Comparison of ENCODE assay signal across 28 cellular contexts in genomic region chr11:134530826-134531225, GRCh38.
DNase-seq lines count a peak whose midpoint lies in the region; ATAC-seq and TF ChIP-seq lines count a peak whose summit lies in the region.
"Had no signal": no experiment of that assay in that cellular context is flagged by ENCODE, and none has a peak within 500 bp of the region (broad histone marks: within the 10 kb centered on the region; RNA-seq: fewer than 3 reads in every experiment).

No MANE protein-coding gene starts in this region.

- H3K4me3 Mint-ChIP-seq in activated T-cell treated with anti-CD3 and anti-CD28 coated beads, Interleukin-2, amount 50 U/mL, for 4 hours, result no peak overlapping the region
- no peak overlapping the region for H3K4me3 Mint-ChIP-seq in activated T-cell treated with anti-CD3 and anti-CD28 coated beads, Interleukin-2, amount 50 U/mL, for 72 hours
- H3K4me3 Mint-ChIP-seq in chondrocyte (ENCODE audit: unreplicated experiment), result no peak overlapping the region
- H3K4me3 Mint-ChIP-seq in nephron progenitor cell, result no peak overlapping the region
- H3K4me3 Mint-ChIP-seq: CD4-positive, alpha-beta memory T cell; naive B cell; T-helper 1 cell treated with Interleukin-12 subunit alpha and Interleukin-12 subunit beta and Interleukin-4 antibody, amounts not matched to agents 30 μg/mL and 1 μg/mL, for 36 hours had no signal

- no peak for ATAC-seq in activated T-cell treated with anti-CD3 and anti-CD28 coated beads, Interleukin-2, amount 50 U/mL, for 4 hours
- ATAC-seq in activated T-cell treated with anti-CD3 and anti-CD28 coated beads, Interleukin-2, amount 50 U/mL, for 72 hours (replicated peaks in 1 of 2), result no peak
- ATAC-seq in GM21515 (IDR thresholded peaks at IDR 0.05; ENCODE audit: unreplicated experiment), result no peak
- ATAC-seq: A549 had no signal

- H3K27ac ChIP-seq in suprapubic skin, result no peak overlapping the region
- H3K27ac ChIP-seq: A549, KMS-11, RWPE1, SK-N-MC had no signal

- 75% methylated on average over 9 of the region's 11 CpGs for WGBS in suprapubic skin

- H3K9me3 ChIP-seq in suprapubic skin, result no peaks in the 10 kb centered on the region
- H3K9me3 ChIP-seq: A549 had no signal

- H3K4me3 ChIP-seq in suprapubic skin, result no peak overlapping the region
- H3K4me3 ChIP-seq: A549, SK-N-MC had no signal

- no peak for TF ChIP-seq POLR2A in suprapubic skin (IDR thresholded peaks at IDR 0.05)

- no peaks in the 10 kb centered on the region for H3K4me1 ChIP-seq in suprapubic skin
- H3K4me1 ChIP-seq: A549 had no signal

- TF ChIP-seq CTCF in chondrocyte (IDR thresholded peaks at IDR 0.05) (no peak), nephron progenitor cell (IDR thresholded peaks at IDR 0.05) (no peak), suprapubic skin (IDR thresholded peaks at IDR 0.05) (no peak)

- H3K36me3 Mint-ChIP-seq in activated T-cell treated with anti-CD3 and anti-CD28 coated beads, Interleukin-2, amount 50 U/mL, for 4 hours (ENCODE audit: insufficient read depth), result no peaks in the 10 kb centered on the region
- H3K36me3 Mint-ChIP-seq in activated T-cell treated with anti-CD3 and anti-CD28 coated beads, Interleukin-2, amount 50 U/mL, for 72 hours (ENCODE audit: insufficient read depth in 2 of 2), result no peaks in the 10 kb centered on the region
- no peaks in the 10 kb centered on the region for H3K36me3 Mint-ChIP-seq in chondrocyte (ENCODE audit: low read depth)
- no peaks in the 10 kb centered on the region for H3K36me3 Mint-ChIP-seq in nephron progenitor cell (ENCODE audit: low read depth)
- H3K36me3 Mint-ChIP-seq: CD4-positive, alpha-beta memory T cell; naive B cell had no signal

- no peaks in the 10 kb centered on the region for H3K9me3 Mint-ChIP-seq in activated T-cell treated with anti-CD3 and anti-CD28 coated beads, Interleukin-2, amount 50 U/mL, for 4 hours
- H3K9me3 Mint-ChIP-seq in activated T-cell treated with anti-CD3 and anti-CD28 coated beads, Interleukin-2, amount 50 U/mL, for 72 hours, result no peaks in the 10 kb centered on the region
- no peaks in the 10 kb centered on the region for H3K9me3 Mint-ChIP-seq in chondrocyte (ENCODE audit: low read depth)
- H3K9me3 Mint-ChIP-seq in nephron progenitor cell, result no peaks in the 10 kb centered on the region
- H3K9me3 Mint-ChIP-seq: CD4-positive, alpha-beta memory T cell; T-helper 1 cell treated with Interleukin-12 subunit alpha and Interleukin-12 subunit beta and Interleukin-4 antibody, amounts not matched to agents 30 μg/mL and 1 μg/mL, for 36 hours had no signal

- DNase-seq in activated T-cell treated with anti-CD3 and anti-CD28 coated beads, Interleukin-2, amount 50 U/mL, for 4 hours, result peak; percentile 1
- no peak for DNase-seq in activated T-cell treated with anti-CD3 and anti-CD28 coated beads, Interleukin-2, amount 50 U/mL, for 72 hours
- peak; percentile 58 for DNase-seq in chondrocyte (ENCODE audit: low spot score)
- no peak for DNase-seq in nephron progenitor cell
- DNase-seq in suprapubic skin (ENCODE audit: low spot score in 2 of 2), result peak; percentile 19 to 49
- no peak for DNase-seq in NCI-H2029 (lab: John Stamatoyannopoulos, UW)
- DNase-seq in SHP77 treated with DMSO at 0.1 percent for 48 hours (lab: John Stamatoyannopoulos, UW), result no peak
- DNase-seq: activated CD4-positive, alpha-beta T cell treated with anti-CD3 and anti-CD28 coated beads, Interleukin-2, amount 50 U/mL, for 48 hours; activated naive CD4-positive, alpha-beta T cell treated with anti-CD3 and anti-CD28 coated beads, Interleukin-2, amount 50 U/mL, for 16 hours; anterior cingulate cortex; caudate nucleus; CD4-positive, alpha-beta memory T cell; dermis blood vessel endothelial cell; left cardiac atrium; mesenchymal stem cell; MM.1S; naive B cell; NCI-H1417; NCI-H2081; NCI-H345; NCI-H748 treated with DMSO at 0.1 percent for 48 hours; stimulated activated naive CD4-positive, alpha-beta T cell treated with Interleukin-2 at 50 U/mL for 16 hours had no signal

- no peaks in the 10 kb centered on the region for H3K4me1 Mint-ChIP-seq in activated T-cell treated with anti-CD3 and anti-CD28 coated beads, Interleukin-2, amount 50 U/mL, for 4 hours (ENCODE audit: low read depth)
- no peaks in the 10 kb centered on the region for H3K4me1 Mint-ChIP-seq in activated T-cell treated with anti-CD3 and anti-CD28 coated beads, Interleukin-2, amount 50 U/mL, for 72 hours (ENCODE audit: low read depth)
- H3K4me1 Mint-ChIP-seq in chondrocyte (ENCODE audit: low read depth) (no peaks in the 10 kb centered on the region), nephron progenitor cell (peaks cover 27% of the 10 kb centered on the region)
- H3K4me1 Mint-ChIP-seq: naive B cell had no signal

- no peak overlapping the region for H3K27ac Mint-ChIP-seq in activated T-cell treated with anti-CD3 and anti-CD28 coated beads, Interleukin-2, amount 50 U/mL, for 72 hours
- H3K27ac Mint-ChIP-seq in chondrocyte (ENCODE audit: unreplicated experiment) (no peak overlapping the region), nephron progenitor cell (peak overlapping the region; percentile 93)
- H3K27ac Mint-ChIP-seq: CD4-positive, alpha-beta memory T cell; T-helper 1 cell treated with Interleukin-12 subunit alpha and Interleukin-12 subunit beta and Interleukin-4 antibody, amounts not matched to agents 30 μg/mL and 1 μg/mL, for 36 hours had no signal

- H3K36me3 ChIP-seq in suprapubic skin, result no peaks in the 10 kb centered on the region

- H3K27me3 Mint-ChIP-seq in activated T-cell treated with anti-CD3 and anti-CD28 coated beads, Interleukin-2, amount 50 U/mL, for 4 hours (ENCODE audit: low read depth), result peaks cover 10% of the 10 kb centered on the region
- H3K27me3 Mint-ChIP-seq in activated T-cell treated with anti-CD3 and anti-CD28 coated beads, Interleukin-2, amount 50 U/mL, for 72 hours (ENCODE audit: low read depth), result no peaks in the 10 kb centered on the region
- H3K27me3 Mint-ChIP-seq in chondrocyte (ENCODE audit: low read depth), result peaks cover 31% of the 10 kb centered on the region
- peaks cover 14% of the 10 kb centered on the region for H3K27me3 Mint-ChIP-seq in nephron progenitor cell (ENCODE audit: low read depth, poor library complexity)

- no peak for TF ChIP-seq EP300 in suprapubic skin (IDR thresholded peaks at IDR 0.05)

- peaks cover 43% of the 10 kb centered on the region for H3K27me3 ChIP-seq in suprapubic skin

Comparison
In these comparisons a context has a peak if more than half of its experiments do, and no peak if none do; other contexts are left out.
1. DNase-seq: peak in activated T-cell treated with anti-CD3 and anti-CD28 coated beads, Interleukin-2, amount 50 U/mL, for 4 hours (single experiment), chondrocyte (single experiment) and suprapubic skin (2 of 2); none in activated T-cell treated with anti-CD3 and anti-CD28 coated beads, Interleukin-2, amount 50 U/mL, for 72 hours (0 of 2), nephron progenitor cell (single experiment), NCI-H2029 (single experiment) and SHP77 treated with DMSO at 0.1 percent for 48 hours (single experiment).